In the genomic region with DNA sequence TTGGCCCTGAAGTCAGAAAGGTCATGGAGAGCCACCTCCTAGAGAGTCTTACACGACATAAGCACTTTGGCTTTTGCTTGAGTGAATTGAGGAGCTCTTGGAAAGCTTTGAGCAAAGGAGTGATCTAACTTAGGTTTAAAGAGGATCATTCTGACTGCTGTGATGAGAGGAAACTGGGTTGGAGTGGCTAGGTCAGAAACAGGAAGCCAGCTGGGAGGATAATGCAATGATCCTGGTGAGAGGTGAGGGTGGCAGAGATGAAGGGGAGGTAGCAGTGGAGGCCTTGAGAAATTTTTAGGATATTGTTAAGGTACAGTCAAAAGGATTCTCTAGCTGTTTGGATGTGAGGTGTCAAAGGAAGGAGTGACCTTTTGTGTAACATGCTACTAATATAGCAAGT, we compare ENCODE assay signal across 22 cellular contexts. TPM values are rescaled to one million over a fixed set of nuclear protein-coding genes. Genes with fewer than 3 reads are reported as not detected.
DNase-seq lines count a peak whose midpoint lies in the region; ATAC-seq and TF ChIP-seq lines count a peak whose summit lies in the region.
"Had no signal": no experiment of that assay in that cellular context is flagged by ENCODE, and none has a peak within 500 bp of the region (broad histone marks: within the 10 kb centered on the region; RNA-seq: fewer than 3 reads in every experiment).

No MANE protein-coding gene starts in this region.

- H3K9me3 Mint-ChIP-seq in activated CD8-positive, alpha-beta memory T cell treated with anti-CD3 and anti-CD28 coated beads, Interleukin-2, amount 10 ng/mL, durations not matched to agents 7 days and 5 days (ENCODE audit: low read depth), result no peaks in the 10 kb centered on the region
- H3K9me3 Mint-ChIP-seq in activated T-helper 2 cell treated with anti-CD3 and anti-CD28 coated beads, Interferon-gamma antibody, Interleukin-2, Interleukin-4, amounts not matched to agents 10 μg/mL and 5 μg/mL and 100 μg/mL, durations not matched to agents 14 hours and 24 hours and 36 hours, result no peaks in the 10 kb centered on the region
- H3K9me3 Mint-ChIP-seq in stimulated activated memory B cell treated with anti-CD40 and anti-IgM and Interleukin-4, amounts not matched to agents 10 μg/mL and 1 μg/mL and 100 μg/mL, for 72 hours, result no peaks in the 10 kb centered on the region
- H3K9me3 Mint-ChIP-seq: activated T-cell treated with anti-CD3 and anti-CD28 coated beads, Interleukin-2, amount 50 U/mL, for 72 hours; effector memory CD8-positive, alpha-beta T cell; H9; stimulated activated naive B cell treated with anti-CD40 and anti-IgM and Interleukin-4, amounts not matched to agents 10 μg/mL and 1 μg/mL and 100 μg/mL, for 72 hours had no signal

- no peak for DNase-seq in activated CD8-positive, alpha-beta memory T cell treated with anti-CD3 and anti-CD28 coated beads, Interleukin-2, amount 10 ng/mL, durations not matched to agents 7 days and 5 days
- no peak for DNase-seq in activated CD8-positive, alpha-beta memory T cell treated with anti-CD3 and anti-CD28 coated beads for 24 hours
- no peak for DNase-seq in activated T-helper 2 cell treated with anti-CD3 and anti-CD28 coated beads, Interferon-gamma antibody, Interleukin-2, Interleukin-4, amounts not matched to agents 10 μg/mL and 5 μg/mL and 100 μg/mL, durations not matched to agents 14 hours and 24 hours and 36 hours (ENCODE audit: low spot score)
- no peak for DNase-seq in mucosa of descending colon
- DNase-seq: activated CD4-positive, alpha-beta T cell treated with anti-CD3 and anti-CD28 coated beads, Interleukin-2, amount 50 U/mL, for 1 hour; activated T-cell treated with anti-CD3 and anti-CD28 coated beads, Interleukin-2, amount 50 U/mL, for 72 hours; anterior cingulate cortex; effector memory CD8-positive, alpha-beta T cell; H9; IMR-90; left lung; NCI-H1105; NCI-H2107; NCI-H526; occipital lobe; SJCRH30; stimulated activated naive B cell treated with anti-CD40 and anti-IgM and Interleukin-4, amounts not matched to agents 10 μg/mL and 1 μg/mL and 100 μg/mL, for 72 hours had no signal

- H3K36me3 Mint-ChIP-seq in activated CD8-positive, alpha-beta memory T cell treated with anti-CD3 and anti-CD28 coated beads, Interleukin-2, amount 10 ng/mL, durations not matched to agents 7 days and 5 days, result peaks cover 53% of the 10 kb centered on the region
- peaks cover 75% of the 10 kb centered on the region for H3K36me3 Mint-ChIP-seq in activated T-helper 2 cell treated with anti-CD3 and anti-CD28 coated beads, Interferon-gamma antibody, Interleukin-2, Interleukin-4, amounts not matched to agents 10 μg/mL and 5 μg/mL and 100 μg/mL, durations not matched to agents 14 hours and 24 hours and 36 hours (ENCODE audit: low read depth)
- H3K36me3 Mint-ChIP-seq in stimulated activated memory B cell treated with anti-CD40 and anti-IgM and Interleukin-4, amounts not matched to agents 10 μg/mL and 1 μg/mL and 100 μg/mL, for 72 hours, result peaks cover 41% of the 10 kb centered on the region

- no peak overlapping the region for H3K4me3 Mint-ChIP-seq in activated CD8-positive, alpha-beta memory T cell treated with anti-CD3 and anti-CD28 coated beads, Interleukin-2, amount 10 ng/mL, durations not matched to agents 7 days and 5 days
- no peak overlapping the region for H3K4me3 Mint-ChIP-seq in activated T-helper 2 cell treated with anti-CD3 and anti-CD28 coated beads, Interferon-gamma antibody, Interleukin-2, Interleukin-4, amounts not matched to agents 10 μg/mL and 5 μg/mL and 100 μg/mL, durations not matched to agents 14 hours and 24 hours and 36 hours (ENCODE audit: low read depth)
- H3K4me3 Mint-ChIP-seq in stimulated activated memory B cell treated with anti-CD40 and anti-IgM and Interleukin-4, amounts not matched to agents 10 μg/mL and 1 μg/mL and 100 μg/mL, for 72 hours, result no peak overlapping the region
- H3K4me3 Mint-ChIP-seq: activated T-cell treated with anti-CD3 and anti-CD28 coated beads, Interleukin-2, amount 50 U/mL, for 72 hours; effector memory CD8-positive, alpha-beta T cell; H9; stimulated activated naive B cell treated with anti-CD40 and anti-IgM and Interleukin-4, amounts not matched to agents 10 μg/mL and 1 μg/mL and 100 μg/mL, for 72 hours had no signal

- H3K4me1 Mint-ChIP-seq in activated CD8-positive, alpha-beta memory T cell treated with anti-CD3 and anti-CD28 coated beads, Interleukin-2, amount 10 ng/mL, durations not matched to agents 7 days and 5 days, result peaks cover 14% of the 10 kb centered on the region
- H3K4me1 Mint-ChIP-seq in activated T-helper 2 cell treated with anti-CD3 and anti-CD28 coated beads, Interferon-gamma antibody, Interleukin-2, Interleukin-4, amounts not matched to agents 10 μg/mL and 5 μg/mL and 100 μg/mL, durations not matched to agents 14 hours and 24 hours and 36 hours (ENCODE audit: low read depth), result peaks cover 13% of the 10 kb centered on the region
- H3K4me1 Mint-ChIP-seq in stimulated activated memory B cell treated with anti-CD40 and anti-IgM and Interleukin-4, amounts not matched to agents 10 μg/mL and 1 μg/mL and 100 μg/mL, for 72 hours, result no peaks in the 10 kb centered on the region
- H3K4me1 Mint-ChIP-seq: H9 had no signal

- H3K9me3 ChIP-seq in KOPT-K1 (ENCODE audit: insufficient read depth, low read length, poor library complexity, severe bottlenecking) (no peaks in the 10 kb centered on the region), mucosa of descending colon (no peaks in the 10 kb centered on the region)
- H3K9me3 ChIP-seq: left lung, SJCRH30, tibial nerve had no signal

- TF ChIP-seq CTCF in mucosa of descending colon (IDR thresholded peaks at IDR 0.05), result no peak

- ATAC-seq in activated CD8-positive, alpha-beta memory T cell treated with anti-CD3 and anti-CD28 coated beads, Interleukin-2, amount 10 ng/mL, durations not matched to agents 7 days and 5 days, result peak; percentile 33
- no peak for ATAC-seq in stimulated activated memory B cell treated with anti-CD40 and anti-IgM and Interleukin-4, amounts not matched to agents 10 μg/mL and 1 μg/mL and 100 μg/mL, for 72 hours
- ATAC-seq in GM18858 (IDR thresholded peaks at IDR 0.05; ENCODE audit: unreplicated experiment), result no peak
- ATAC-seq in mucosa of descending colon, result no peak
- ATAC-seq in GM21423 (IDR thresholded peaks at IDR 0.05; ENCODE audit: unreplicated experiment), result no peak
- ATAC-seq: activated T-cell treated with anti-CD3 and anti-CD28 coated beads, Interleukin-2, amount 50 U/mL, for 72 hours; effector memory CD8-positive, alpha-beta T cell; left lung; stimulated activated naive B cell treated with anti-CD40 and anti-IgM and Interleukin-4, amounts not matched to agents 10 μg/mL and 1 μg/mL and 100 μg/mL, for 72 hours had no signal

- H3K4me1 ChIP-seq in mucosa of descending colon (ENCODE audit: low read depth), result no peaks in the 10 kb centered on the region
- H3K4me1 ChIP-seq: left lung, SJCRH30, tibial nerve had no signal

- peak overlapping the region; percentile 18 for H3K27ac ChIP-seq in KOPT-K1 (ENCODE audit: low read depth, low read length, poor library complexity, severe bottlenecking)
- H3K27ac ChIP-seq: left lung, SJCRH30, tibial nerve had no signal

- CTCF ChIA-PET in activated CD8-positive, alpha-beta memory T cell treated with anti-CD3 and anti-CD28 coated beads, Interleukin-2, amount 10 ng/mL, durations not matched to agents 7 days and 5 days (lab: Charles Lee), result interaction anchor here (1.7 kb wide), 1 partner anchor 13 kb away, joined by 3 read pairs; no protein-coding TSS in a partner anchor

- intact Hi-C loops in activated T-helper 2 cell treated with anti-CD3 and anti-CD28 coated beads, Interferon-gamma antibody, Interleukin-2, Interleukin-4, amounts not matched to agents 10 μg/mL and 5 μg/mL and 100 μg/mL, durations not matched to agents 14 hours and 24 hours and 36 hours (cut with micrococcal nuclease), result no loop called here
- intact Hi-C loops in mucosa of descending colon (cut with DNase I, micrococcal nuclease), result no loop called here

- no peaks in the 10 kb centered on the region for H3K27me3 Mint-ChIP-seq in activated CD8-positive, alpha-beta memory T cell treated with anti-CD3 and anti-CD28 coated beads, Interleukin-2, amount 10 ng/mL, durations not matched to agents 7 days and 5 days
- no peaks in the 10 kb centered on the region for H3K27me3 Mint-ChIP-seq in activated T-helper 2 cell treated with anti-CD3 and anti-CD28 coated beads, Interferon-gamma antibody, Interleukin-2, Interleukin-4, amounts not matched to agents 10 μg/mL and 5 μg/mL and 100 μg/mL, durations not matched to agents 14 hours and 24 hours and 36 hours (ENCODE audit: low read depth)
- no peaks in the 10 kb centered on the region for H3K27me3 Mint-ChIP-seq in stimulated activated memory B cell treated with anti-CD40 and anti-IgM and Interleukin-4, amounts not matched to agents 10 μg/mL and 1 μg/mL and 100 μg/mL, for 72 hours
- H3K27me3 Mint-ChIP-seq: effector memory CD8-positive, alpha-beta T cell; stimulated activated naive B cell treated with anti-CD40 and anti-IgM and Interleukin-4, amounts not matched to agents 10 μg/mL and 1 μg/mL and 100 μg/mL, for 72 hours had no signal

- H3K4me3 ChIP-seq in mucosa of descending colon, result no peak overlapping the region
- H3K4me3 ChIP-seq: left lung, SJCRH30, tibial nerve had no signal

- H3K36me3 ChIP-seq in KOPT-K1 (ENCODE audit: insufficient read depth, low read length) (peaks cover 100% of the 10 kb centered on the region), mucosa of descending colon (ENCODE audit: low read depth) (peaks cover 4% of the 10 kb centered on the region)

- peak overlapping the region; percentile 59 for H3K27ac Mint-ChIP-seq in activated CD8-positive, alpha-beta memory T cell treated with anti-CD3 and anti-CD28 coated beads, Interleukin-2, amount 10 ng/mL, durations not matched to agents 7 days and 5 days
- peak overlapping the region; percentile 30 for H3K27ac Mint-ChIP-seq in activated T-helper 2 cell treated with anti-CD3 and anti-CD28 coated beads, Interferon-gamma antibody, Interleukin-2, Interleukin-4, amounts not matched to agents 10 μg/mL and 5 μg/mL and 100 μg/mL, durations not matched to agents 14 hours and 24 hours and 36 hours
- H3K27ac Mint-ChIP-seq in stimulated activated memory B cell treated with anti-CD40 and anti-IgM and Interleukin-4, amounts not matched to agents 10 μg/mL and 1 μg/mL and 100 μg/mL, for 72 hours, result peak overlapping the region; percentile 56
- H3K27ac Mint-ChIP-seq: activated T-cell treated with anti-CD3 and anti-CD28 coated beads, Interleukin-2, amount 50 U/mL, for 72 hours had no signal

RNA-seq across cellular contexts. Expression of a gene that starts 32.2 kb away (rescaled TPM):
- total RNA-seq in activated CD8-positive, alpha-beta memory T cell treated with anti-CD3 and anti-CD28 coated beads, Interleukin-2, amount 10 ng/mL, durations not matched to agents 7 days and 5 days, result 1 to 10 TPM; 1.1 to 2.4 TPM
- total RNA-seq in activated T-helper 2 cell treated with anti-CD3 and anti-CD28 coated beads, Interferon-gamma antibody, Interleukin-2, Interleukin-4, amounts not matched to agents 10 μg/mL and 5 μg/mL and 100 μg/mL, durations not matched to agents 14 hours and 24 hours and 36 hours, result 0.16 and 0.55 TPM in 2 replicates
- not detected for total RNA-seq in mucosa of descending colon

RNA-seq across cellular contexts. Expression of a gene that starts 56.0 kb away (rescaled TPM):
- total RNA-seq in activated CD8-positive, alpha-beta memory T cell treated with anti-CD3 and anti-CD28 coated beads, Interleukin-2, amount 10 ng/mL, durations not matched to agents 7 days and 5 days, result 10 to 100 TPM; 88.5 to 89.9 TPM
- 111 and 116 TPM in 2 replicates for total RNA-seq in activated T-helper 2 cell treated with anti-CD3 and anti-CD28 coated beads, Interferon-gamma antibody, Interleukin-2, Interleukin-4, amounts not matched to agents 10 μg/mL and 5 μg/mL and 100 μg/mL, durations not matched to agents 14 hours and 24 hours and 36 hours
- 100 to 1,000 TPM; 141 to 205 (median 165) TPM for total RNA-seq in mucosa of descending colon
